ENCODE assay signal across 11 cellular contexts in genomic region chr10:7085147-7085912, GRCh38.
DNase-seq lines count a peak whose midpoint lies in the region; ATAC-seq and TF ChIP-seq lines count a peak whose summit lies in the region.
"Had no signal": no experiment of that assay in that cellular context is flagged by ENCODE, and none has a peak within 500 bp of the region (broad histone marks: within the 10 kb centered on the region; RNA-seq: fewer than 3 reads in every experiment).

No MANE protein-coding gene starts in this region.

- H3K79me2 ChIP-seq in KMS-11 (ENCODE audit: insufficient read depth, low read depth): no peaks in the 10 kb centered on the region

- no peak for TF ChIP-seq CTCF in KMS-11 (conservative IDR thresholded peaks at IDR 0.05; ENCODE audit: low read depth, low read length)
- no peak for TF ChIP-seq CTCF in WTC11 (IDR thresholded peaks at IDR 0.05)
- TF ChIP-seq CTCF in spleen (IDR thresholded peaks at IDR 0.05 in 8 of 11, conservative IDR thresholded peaks at IDR 0.05 in 3 of 11): no peak
- no peak for TF ChIP-seq CTCF in RWPE1 (conservative IDR thresholded peaks at IDR 0.05; ENCODE audit: low read depth)

- H3K4me3 Mint-ChIP-seq in WTC11: no peak overlapping the region
- H3K4me3 Mint-ChIP-seq: activated T-cell treated with anti-CD3 and anti-CD28 coated beads, Interleukin-2, amount 50 U/mL, for 4 hours; stimulated activated memory B cell treated with anti-CD40 and anti-IgM and Interleukin-4, amounts not matched to agents 10 μg/mL and 1 μg/mL and 100 μg/mL, for 72 hours had no signal

- H3K4me3 ChIP-seq in KMS-11 (IDR thresholded peaks at IDR 0.05; ENCODE audit: insufficient read depth, low read depth, low read length) (no peak overlapping the region), spleen (no peak overlapping the region)

- H3K36me3 ChIP-seq in KMS-11 (ENCODE audit: insufficient read depth) (no peaks in the 10 kb centered on the region), spleen (no peaks in the 10 kb centered on the region)
- H3K36me3 ChIP-seq: brain microvascular endothelial cell had no signal

- H3K9ac ChIP-seq in KMS-11: no peak overlapping the region

- no peaks in the 10 kb centered on the region for H3K9me3 ChIP-seq in spleen

- intact Hi-C loops in spleen (cut with DNase I; ENCODE audit: low total_unique reads): no loop called here

- no peak for ATAC-seq in WTC11
- ATAC-seq: activated T-cell treated with anti-CD3 and anti-CD28 coated beads, Interleukin-2, amount 50 U/mL, for 4 hours; stimulated activated memory B cell treated with anti-CD40 and anti-IgM and Interleukin-4, amounts not matched to agents 10 μg/mL and 1 μg/mL and 100 μg/mL, for 72 hours had no signal

- WGBS in spleen, 5 donors: 53 to 74% (median 58%) methylated on average over 10 of the region's 10 CpGs

- CTCF ChIA-PET in WTC11 (lab: Charles Lee): interaction anchor here (0.9 to 2.7 kb wide), 17 partner anchors 9 to 683 kb away, joined by 3 to 24 read pairs (median 3); partner anchors contain the start of gene SFMBT2
- CTCF ChIA-PET in RWPE1 (lab: Yijun Ruan, JAX): interaction anchor here (0.6 kb wide), 1 partner anchor 440 kb away, joined by 4 read pairs; no protein-coding TSS in a partner anchor

- H3K27me3 ChIP-seq in KMS-11 (ENCODE audit: insufficient read depth, low read depth) (no peaks in the 10 kb centered on the region), spleen (replicated peaks in 1 of 7) (no peaks in the 10 kb centered on the region)
- H3K27me3 ChIP-seq: brain microvascular endothelial cell had no signal

- H3K4me1 ChIP-seq in KMS-11 (ENCODE audit: low read depth, poor library complexity, severe bottlenecking) (peaks cover 11% of the 10 kb centered on the region), spleen (peaks cover 0 to 42% (median 10%) of the 10 kb centered on the region in 6 donors)

- TF ChIP-seq POLR2A in spleen (IDR thresholded peaks at IDR 0.05): no peak

- DNase-seq in WTC11 (ENCODE audit: low spot score) (no peak), kidney tubule cell (ENCODE audit: low spot score) (peak; percentile 6), spleen (no peak), NCI-H226 (no peak), RWPE1 (ENCODE audit: low spot score) (no peak)
- DNase-seq in activated CD4-positive, CD25-positive, alpha-beta regulatory T cell treated with anti-CD3 and anti-CD28 coated beads, Interleukin-2, amount 50 U/mL, for 72 hours: no peak
- DNase-seq: activated T-cell treated with anti-CD3 and anti-CD28 coated beads, Interleukin-2, amount 50 U/mL, for 4 hours; NCI-H2227 treated with DMSO at 0.1 percent for 48 hours had no signal

- H3K27me3 Mint-ChIP-seq in WTC11 (ENCODE audit: low read depth): peaks cover 10% of the 10 kb centered on the region

- H2AFZ ChIP-seq in KMS-11 (ENCODE audit: low read depth): peak overlapping the region; percentile 15; the same call in 1 of the 2 replicates

- H3K27ac ChIP-seq in KMS-11: no peak overlapping the region
- peak overlapping the region in 5 of 8 donors; percentile 33 to 59 (median 40) for H3K27ac ChIP-seq in spleen
- H3K27ac ChIP-seq in RWPE1: no peak overlapping the region
- H3K27ac ChIP-seq: brain microvascular endothelial cell had no signal

- H3K4me1 Mint-ChIP-seq in WTC11: peaks cover 49% of the 10 kb centered on the region
- H3K4me1 Mint-ChIP-seq: stimulated activated memory B cell treated with anti-CD40 and anti-IgM and Interleukin-4, amounts not matched to agents 10 μg/mL and 1 μg/mL and 100 μg/mL, for 72 hours had no signal

- H4K20me1 ChIP-seq in KMS-11 (ENCODE audit: insufficient read depth): no peaks in the 10 kb centered on the region

- H3K27ac Mint-ChIP-seq in WTC11: peak overlapping the region; percentile 63
- H3K27ac Mint-ChIP-seq: stimulated activated memory B cell treated with anti-CD40 and anti-IgM and Interleukin-4, amounts not matched to agents 10 μg/mL and 1 μg/mL and 100 μg/mL, for 72 hours had no signal

- no peaks in the 10 kb centered on the region for H3K9me3 Mint-ChIP-seq in WTC11
- H3K9me3 Mint-ChIP-seq: activated T-cell treated with anti-CD3 and anti-CD28 coated beads, Interleukin-2, amount 50 U/mL, for 4 hours; stimulated activated memory B cell treated with anti-CD40 and anti-IgM and Interleukin-4, amounts not matched to agents 10 μg/mL and 1 μg/mL and 100 μg/mL, for 72 hours had no signal

- H3K36me3 Mint-ChIP-seq in WTC11: no peaks in the 10 kb centered on the region
- H3K36me3 Mint-ChIP-seq: stimulated activated memory B cell treated with anti-CD40 and anti-IgM and Interleukin-4, amounts not matched to agents 10 μg/mL and 1 μg/mL and 100 μg/mL, for 72 hours had no signal

- POLR2A ChIA-PET in WTC11 (lab: Charles Lee) (interaction anchor here (0.5 kb wide), 1 partner anchor 306 kb away, joined by 4 read pairs; no protein-coding TSS in a partner anchor), RWPE1 (lab: Yijun Ruan, JAX; ENCODE audit: low non-redundant PET) (no interaction called here)

- H3K4me2 ChIP-seq in KMS-11: peak overlapping the region; percentile 26

TF ChIP-seq in WTC11, 78 proteins besides CTCF, POLR2A, EP300 and RAD21 (continues in another document):
- no peak for TF ChIP-seq ZNF281 (CRISPR knock-in tag; IDR thresholded peaks at IDR 0.05)
- no peak for TF ChIP-seq ZNF138 (CRISPR knock-in tag; conservative IDR thresholded peaks at IDR 0.05)
- TF ChIP-seq NR1H2 (CRISPR knock-in tag; IDR thresholded peaks at IDR 0.05): no peak
- no peak for TF ChIP-seq ELF4 (CRISPR knock-in tag; IDR thresholded peaks at IDR 0.05; ENCODE audit: low read depth)
- TF ChIP-seq ZNF532 (CRISPR knock-in tag; IDR thresholded peaks at IDR 0.05; ENCODE audit: borderline replicate concordance): no peak
- TF ChIP-seq CREM (CRISPR knock-in tag; IDR thresholded peaks at IDR 0.05): no peak
- TF ChIP-seq CBFB (CRISPR knock-in tag; IDR thresholded peaks at IDR 0.05; ENCODE audit: low read depth): no peak
- TF ChIP-seq EMX1 (CRISPR knock-in tag; IDR thresholded peaks at IDR 0.05): no peak
- no peak for TF ChIP-seq OVOL2 (CRISPR knock-in tag; IDR thresholded peaks at IDR 0.05; ENCODE audit: borderline replicate concordance)
- TF ChIP-seq ZNF317 (CRISPR knock-in tag; IDR thresholded peaks at IDR 0.05; ENCODE audit: borderline replicate concordance, low read depth): no peak

Comparison
In these comparisons a context has a peak if more than half of its experiments do, and no peak if none do; other contexts are left out.
1. H3K27ac ChIP-seq: peak in spleen (5 of 8); none in KMS-11 (single experiment) and RWPE1 (single experiment).